Comparison of ENCODE assay signal across 8 cellular contexts in genomic region chr4:142840516-142841123, GRCh38. TPM values are rescaled to one million over a fixed set of nuclear protein-coding genes. Genes with fewer than 3 reads are reported as not detected.
A peak's percentile ranks its signal among the peaks of the same experiment; 100 is the strongest.
DNase-seq lines count a peak whose midpoint lies in the region; ATAC-seq and TF ChIP-seq lines count a peak whose summit lies in the region.

No MANE protein-coding gene starts in this region.

- H3K9me3 Mint-ChIP-seq in stimulated activated naive CD8-positive, alpha-beta T cell treated with anti-CD3 and anti-CD28 coated beads, Interleukin-15, amount 100 ng/mL, for 72 hours = no peaks in the 10 kb centered on the region

- H3K27ac ChIP-seq in HEK293 (ENCODE audit: extremely low read depth, low read depth, low read length) (no peak overlapping the region), tibial nerve (no peak overlapping the region)

- no peak overlapping the region for H3K4me3 Mint-ChIP-seq in stimulated activated naive CD8-positive, alpha-beta T cell treated with anti-CD3 and anti-CD28 coated beads, Interleukin-15, amount 100 ng/mL, for 72 hours

- H3K36me3 ChIP-seq in HEK293 (ENCODE audit: control insufficient read depth in 2 of 2, insufficient read depth in 1 of 2, low read length in 2 of 2) (no peaks in the 10 kb centered on the region), tibial nerve (no peaks in the 10 kb centered on the region)

- DNase-seq in AG10803 (ENCODE audit: low read depth) (peak; percentile 53), SK-MEL-5 (ENCODE audit: low read depth, low spot score) (peak; percentile 43), fibroblast of villous mesenchyme (ENCODE audit: low read depth) (peak; percentile 65), tibial nerve (ENCODE audit: low spot score in 2 of 2) (no peak), epidermal melanocyte (ENCODE audit: insufficient read length, low spot score) (no peak)
- no peak for DNase-seq in stimulated activated naive CD8-positive, alpha-beta T cell treated with anti-CD3 and anti-CD28 coated beads, Interleukin-15, amount 100 ng/mL, for 72 hours

- TF ChIP-seq POLR2A in tibial nerve (IDR thresholded peaks at IDR 0.05) = no peak

- H3K4me1 ChIP-seq in HEK293 (ENCODE audit: control insufficient read depth, insufficient read depth, low read length) (no peaks in the 10 kb centered on the region), tibial nerve (peaks cover 0 to 14% (median 0%) of the 10 kb centered on the region in 4 donors)

- TF ChIP-seq CTCF in AG10803 (conservative IDR thresholded peaks at IDR 0.05; ENCODE audit: low read length) (peak; percentile 87), HEK293 (tag by site-specific recombination; IDR thresholded peaks at IDR 0.05) (no peak), fibroblast of villous mesenchyme (IDR thresholded peaks at IDR 0.05; ENCODE audit: insufficient read depth, low read depth, low read length) (peak; percentile 56), tibial nerve (IDR thresholded peaks at IDR 0.05) (peak; percentile 36 to 65 (median 55))

- H3K4me1 Mint-ChIP-seq in stimulated activated naive CD8-positive, alpha-beta T cell treated with anti-CD3 and anti-CD28 coated beads, Interleukin-15, amount 100 ng/mL, for 72 hours = peaks cover 15% of the 10 kb centered on the region

- CTCF ChIA-PET in HEK293 (lab: Yijun Ruan, JAX) = interaction anchor here (0.6 to 1.1 kb wide), 4 partner anchors 9 to 963 kb away, joined by 3 to 6 read pairs (median 4); no protein-coding TSS in a partner anchor

- no peak overlapping the region for H3K27ac Mint-ChIP-seq in stimulated activated naive CD8-positive, alpha-beta T cell treated with anti-CD3 and anti-CD28 coated beads, Interleukin-15, amount 100 ng/mL, for 72 hours

- H3K4me3 ChIP-seq in AG10803 (ENCODE audit: low read length) (no peak overlapping the region), HEK293 (ENCODE audit: low read depth, low read length) (no peak overlapping the region), fibroblast of villous mesenchyme (ENCODE audit: low read depth, low read length) (no peak overlapping the region), tibial nerve (no peak overlapping the region)

- WGBS in tibial nerve, 2 donors = 85 to 92% methylated on average over 1 of the region's 1 CpG

- ATAC-seq in HG03565 (IDR thresholded peaks at IDR 0.05; ENCODE audit: unreplicated experiment) = no peak
- no peak for ATAC-seq in stimulated activated naive CD8-positive, alpha-beta T cell treated with anti-CD3 and anti-CD28 coated beads, Interleukin-15, amount 100 ng/mL, for 72 hours

- H3K27me3 Mint-ChIP-seq in stimulated activated naive CD8-positive, alpha-beta T cell treated with anti-CD3 and anti-CD28 coated beads, Interleukin-15, amount 100 ng/mL, for 72 hours = peaks cover 17% of the 10 kb centered on the region

- in situ Hi-C loops in SK-MEL-5 (cut with HindIII; ENCODE audit: low pct_unique_long_range_greater_than_20kb, low sequenced_read_pairs) = no loop called here

- H3K27me3 ChIP-seq in tibial nerve = no peaks in the 10 kb centered on the region

- no peak for TF ChIP-seq EP300 in tibial nerve (IDR thresholded peaks at IDR 0.05)

- H3K9me3 ChIP-seq in HEK293 (ENCODE audit: control insufficient read depth, insufficient read depth, low read depth, low read length) = no peaks in the 10 kb centered on the region
- H3K9me3 ChIP-seq in tibial nerve = no peaks in the 10 kb centered on the region

- POLR2A ChIA-PET in HEK293 (lab: Yijun Ruan, JAX) = no interaction called here

TF ChIP-seq in HEK293, 187 proteins besides CTCF, POLR2A, EP300 and RAD21:
- no peak for TF ChIP-seq HOXD13 (CRISPR knock-in tag; IDR thresholded peaks at IDR 0.05; ENCODE audit: borderline replicate concordance)
- TF ChIP-seq ZNF610 (tag by site-specific recombination; IDR thresholded peaks at IDR 0.05; ENCODE audit: borderline replicate concordance) = no peak
- no peak for TF ChIP-seq ZNF133 (tag by site-specific recombination; IDR thresholded peaks at IDR 0.05)
- no peak for TF ChIP-seq KLF16 (tag by site-specific recombination; IDR thresholded peaks at IDR 0.05)
- TF ChIP-seq ZNF664 (tag by site-specific recombination; IDR thresholded peaks at IDR 0.05) = 0 out of 2 replicates have a peak, but pooled peaks have one; percentile 43
- no peak for TF ChIP-seq ZNF239 (tag by site-specific recombination; IDR thresholded peaks at IDR 0.05)
- peak; percentile 42 for TF ChIP-seq ZNF654 (tag by site-specific recombination; IDR thresholded peaks at IDR 0.05; ENCODE audit: low read depth)

RNA-seq across cellular contexts. Expression of gene INPP4B, which starts 5.5 kb away (rescaled TPM):
- 150 and 161 TPM in 2 replicates for total RNA-seq in SK-MEL-5 (2014; rRNA removed; shearing (Covaris generic))
- polyA plus RNA-seq in SK-MEL-5 (2015; cell fraction: cytosol; rRNA removed) = 49.0 and 59.7 TPM in 2 replicates
- polyA plus RNA-seq in SK-MEL-5 (2015; cell fraction: nucleus; rRNA removed) = 39.6 and 41.3 TPM in 2 replicates
- total RNA-seq in fibroblast of villous mesenchyme (51.9 and 64.3 TPM in 2 replicates), tibial nerve (10 to 100 TPM; 16.3 to 32.4 (median 24.8) TPM)

Comparison
In these comparisons a context has a peak if more than half of its experiments do, and no peak if none do; other contexts are left out.
1. DNase-seq: peak in AG10803 (single experiment), SK-MEL-5 (single experiment) and fibroblast of villous mesenchyme (single experiment); none in tibial nerve (0 of 2), epidermal melanocyte (single experiment) and stimulated activated naive CD8-positive, alpha-beta T cell treated with anti-CD3 and anti-CD28 coated beads, Interleukin-15, amount 100 ng/mL, for 72 hours (0 of 2).